15 cellular contexts compared by ENCODE assay signal in the genomic region with DNA sequence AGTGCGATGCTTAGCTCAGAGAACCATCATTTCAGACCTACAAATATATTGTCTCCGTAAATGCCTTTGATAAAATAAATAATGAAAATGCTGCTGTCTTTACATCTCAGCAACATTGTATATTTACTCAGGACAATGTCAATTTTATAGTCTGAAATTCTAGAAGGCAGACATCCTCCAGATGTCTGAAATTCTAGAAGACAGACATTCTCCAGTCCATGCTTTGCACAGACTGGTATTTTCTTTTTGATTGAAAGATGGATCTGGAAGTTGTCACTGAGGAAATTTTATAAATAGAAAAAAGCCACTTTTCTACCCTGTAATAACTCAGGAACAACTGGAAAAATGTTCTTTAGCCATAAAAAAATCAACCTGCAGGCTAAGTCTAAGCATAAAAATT.
DNase-seq lines count a peak whose midpoint lies in the region; ATAC-seq and TF ChIP-seq lines count a peak whose summit lies in the region.
"Had no signal": no experiment of that assay in that cellular context is flagged by ENCODE, and none has a peak within 500 bp of the region (broad histone marks: within the 10 kb centered on the region; RNA-seq: fewer than 3 reads in every experiment).

No MANE protein-coding gene starts in this region.

- H3K27ac ChIP-seq in OCI-LY1 (ENCODE audit: low read depth, low read length, poor library complexity, severe bottlenecking): no peak overlapping the region
- no peak overlapping the region for H3K27ac ChIP-seq in caudate nucleus (ENCODE audit: low read depth, low read length)
- H3K27ac ChIP-seq: 22Rv1, BLaER1, HL-60 had no signal

- no peaks in the 10 kb centered on the region for H3K79me2 ChIP-seq in OCI-LY1 (ENCODE audit: insufficient read depth, low read length)

- no peaks in the 10 kb centered on the region for H3K27me3 ChIP-seq in OCI-LY1 (ENCODE audit: insufficient read depth, low read length)
- H3K27me3 ChIP-seq: BLaER1 had no signal

- no peaks in the 10 kb centered on the region for H3F3A ChIP-seq in OCI-LY1 (ENCODE audit: insufficient read depth, low read length)

- no peaks in the 10 kb centered on the region for H3K36me3 ChIP-seq in OCI-LY1 (ENCODE audit: insufficient read depth, low read length)
- H3K36me3 ChIP-seq: BLaER1 had no signal

- H3K4me3 ChIP-seq in OCI-LY1 (ENCODE audit: low read depth, low read length, poor library complexity, severe bottlenecking): no peak overlapping the region
- H3K4me3 ChIP-seq: BLaER1 had no signal

- no peak for TF ChIP-seq CTCF in OCI-LY1 (IDR thresholded peaks at IDR 0.05; ENCODE audit: low read length)

- peak overlapping the region; percentile 94 for H2AFZ ChIP-seq in OCI-LY1 (ENCODE audit: low read length)

- H3K4me1 ChIP-seq in OCI-LY1 (ENCODE audit: insufficient read depth, low read length, severe bottlenecking): peaks cover 7% of the 10 kb centered on the region
- H3K4me1 ChIP-seq: BLaER1, Caco-2 had no signal

- DNase-seq in NCI-H146 (lab: John Stamatoyannopoulos, UW) (peak; percentile 13), NCI-H146 treated with DMSO at 0.1 percent for 48 hours (lab: John Stamatoyannopoulos, UW; ENCODE audit: unreplicated experiment) (no peak), SKM-1 treated with dmso at 0.1 percent for 144 hours (lab: John Stamatoyannopoulos, UW; ENCODE audit: unreplicated experiment) (no peak), GF-D8 (lab: John Stamatoyannopoulos, UW) (no peak), caudate nucleus (lab: John Stamatoyannopoulos, UW) (no peak), NCI-H1048 (lab: John Stamatoyannopoulos, UW) (no peak)
- DNase-seq: AML-193; Caco-2; CD8-positive, alpha-beta memory T cell; HCEC 1CT had no signal

- H3K9me3 ChIP-seq in OCI-LY1 (ENCODE audit: low read length): peaks cover 4% of the 10 kb centered on the region; the same call in 1 of the 2 replicates
- H3K9me3 ChIP-seq: Caco-2 had no signal

- no peak overlapping the region for H3K9ac ChIP-seq in OCI-LY1 (ENCODE audit: low read length)
- H3K9ac ChIP-seq: BLaER1 had no signal

- no peaks in the 10 kb centered on the region for H3K9me2 ChIP-seq in OCI-LY1 (ENCODE audit: low read depth, low read length)

- peak; percentile 74 for ATAC-seq in SK-N-SH treated with all-trans-retinoic acid at 6 μM for 48 hours

- H4K20me1 ChIP-seq in OCI-LY1 (ENCODE audit: insufficient read depth, low read length): no peaks in the 10 kb centered on the region
- H4K20me1 ChIP-seq: BLaER1 had no signal

- no peak overlapping the region for H3K4me2 ChIP-seq in OCI-LY1 (ENCODE audit: low read length)
- H3K4me2 ChIP-seq: BLaER1 had no signal

TF ChIP-seq in SK-N-SH treated with all-trans-retinoic acid at 6 μM for 48 hours, 23 proteins besides CTCF, POLR2A, EP300 and RAD21 (continues in another document):
- peak; percentile 75; the same call in 1 of the 2 replicates for TF ChIP-seq ESRRG (CRISPR knock-in tag; IDR thresholded peaks at IDR 0.05)
- TF ChIP-seq ZFP30 (CRISPR knock-in tag; IDR thresholded peaks at IDR 0.05): no peak
- TF ChIP-seq, protein P1, sequence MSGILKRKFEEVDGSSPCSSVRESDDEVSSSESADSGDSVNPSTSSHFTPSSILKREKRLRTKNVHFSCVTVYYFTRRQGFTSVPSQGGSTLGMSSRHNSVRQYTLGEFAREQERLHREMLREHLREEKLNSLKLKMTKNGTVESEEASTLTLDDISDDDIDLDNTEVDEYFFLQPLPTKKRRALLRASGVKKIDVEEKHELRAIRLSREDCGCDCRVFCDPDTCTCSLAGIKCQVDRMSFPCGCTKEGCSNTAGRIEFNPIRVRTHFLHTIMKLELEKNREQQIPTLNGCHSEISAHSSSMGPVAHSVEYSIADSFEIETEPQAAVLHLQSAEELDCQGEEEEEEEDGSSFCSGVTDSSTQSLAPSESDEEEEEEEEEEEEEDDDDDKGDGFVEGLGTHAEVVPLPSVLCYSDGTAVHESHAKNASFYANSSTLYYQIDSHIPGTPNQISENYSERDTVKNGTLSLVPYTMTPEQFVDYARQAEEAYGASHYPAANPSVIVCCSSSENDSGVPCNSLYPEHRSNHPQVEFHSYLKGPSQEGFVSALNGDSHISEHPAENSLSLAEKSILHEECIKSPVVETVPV (CRISPR knock-in tag; IDR thresholded peaks at IDR 0.05): 0 out of 2 replicates have a peak, but pooled peaks have one; percentile 31
- 0 out of 2 replicates have a peak, but pooled peaks have one; percentile 38 for TF ChIP-seq TOX (CRISPR knock-in tag; IDR thresholded peaks at IDR 0.05; ENCODE audit: borderline replicate concordance)
- TF ChIP-seq ZFP3 (CRISPR knock-in tag; IDR thresholded peaks at IDR 0.05): no peak
- TF ChIP-seq ZC3H10 (CRISPR knock-in tag; IDR thresholded peaks at IDR 0.05): peak; percentile 41; the same call in 1 of the 2 replicates
- TF ChIP-seq, protein P2, sequence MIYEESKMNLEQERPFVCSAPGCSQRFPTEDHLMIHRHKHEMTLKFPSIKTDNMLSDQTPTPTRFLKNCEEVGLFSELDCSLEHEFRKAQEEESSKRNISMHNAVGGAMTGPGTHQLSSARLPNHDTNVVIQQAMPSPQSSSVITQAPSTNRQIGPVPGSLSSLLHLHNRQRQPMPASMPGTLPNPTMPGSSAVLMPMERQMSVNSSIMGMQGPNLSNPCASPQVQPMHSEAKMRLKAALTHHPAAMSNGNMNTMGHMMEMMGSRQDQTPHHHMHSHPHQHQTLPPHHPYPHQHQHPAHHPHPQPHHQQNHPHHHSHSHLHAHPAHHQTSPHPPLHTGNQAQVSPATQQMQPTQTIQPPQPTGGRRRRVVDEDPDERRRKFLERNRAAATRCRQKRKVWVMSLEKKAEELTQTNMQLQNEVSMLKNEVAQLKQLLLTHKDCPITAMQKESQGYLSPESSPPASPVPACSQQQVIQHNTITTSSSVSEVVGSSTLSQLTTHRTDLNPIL (CRISPR knock-in tag; IDR thresholded peaks at IDR 0.05; ENCODE audit: low read depth): no peak
- peak; percentile 90 for TF ChIP-seq TCF4 (CRISPR knock-in tag; IDR thresholded peaks at IDR 0.05; ENCODE audit: borderline replicate concordance)
- TF ChIP-seq ZNF70 (CRISPR knock-in tag; IDR thresholded peaks at IDR 0.05): no peak
- TF ChIP-seq ZNF565 (CRISPR knock-in tag; conservative IDR thresholded peaks at IDR 0.05; ENCODE audit: low read depth): no peak
- TF ChIP-seq PPARA (CRISPR knock-in tag; IDR thresholded peaks at IDR 0.05; ENCODE audit: borderline replicate concordance): no peak
- TF ChIP-seq, protein P3, sequence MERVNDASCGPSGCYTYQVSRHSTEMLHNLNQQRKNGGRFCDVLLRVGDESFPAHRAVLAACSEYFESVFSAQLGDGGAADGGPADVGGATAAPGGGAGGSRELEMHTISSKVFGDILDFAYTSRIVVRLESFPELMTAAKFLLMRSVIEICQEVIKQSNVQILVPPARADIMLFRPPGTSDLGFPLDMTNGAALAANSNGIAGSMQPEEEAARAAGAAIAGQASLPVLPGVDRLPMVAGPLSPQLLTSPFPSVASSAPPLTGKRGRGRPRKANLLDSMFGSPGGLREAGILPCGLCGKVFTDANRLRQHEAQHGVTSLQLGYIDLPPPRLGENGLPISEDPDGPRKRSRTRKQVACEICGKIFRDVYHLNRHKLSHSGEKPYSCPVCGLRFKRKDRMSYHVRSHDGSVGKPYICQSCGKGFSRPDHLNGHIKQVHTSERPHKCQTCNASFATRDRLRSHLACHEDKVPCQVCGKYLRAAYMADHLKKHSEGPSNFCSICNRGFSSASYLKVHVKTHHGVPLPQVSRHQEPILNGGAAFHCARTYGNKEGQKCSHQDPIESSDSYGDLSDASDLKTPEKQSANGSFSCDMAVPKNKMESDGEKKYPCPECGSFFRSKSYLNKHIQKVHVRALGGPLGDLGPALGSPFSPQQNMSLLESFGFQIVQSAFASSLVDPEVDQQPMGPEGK (CRISPR knock-in tag; IDR thresholded peaks at IDR 0.05; ENCODE audit: borderline replicate concordance): no peak
- TF ChIP-seq SNAI2 (CRISPR knock-in tag; IDR thresholded peaks at IDR 0.05): 0 out of 2 replicates have a peak, but pooled peaks have one; percentile 42
- TF ChIP-seq, protein P4, sequence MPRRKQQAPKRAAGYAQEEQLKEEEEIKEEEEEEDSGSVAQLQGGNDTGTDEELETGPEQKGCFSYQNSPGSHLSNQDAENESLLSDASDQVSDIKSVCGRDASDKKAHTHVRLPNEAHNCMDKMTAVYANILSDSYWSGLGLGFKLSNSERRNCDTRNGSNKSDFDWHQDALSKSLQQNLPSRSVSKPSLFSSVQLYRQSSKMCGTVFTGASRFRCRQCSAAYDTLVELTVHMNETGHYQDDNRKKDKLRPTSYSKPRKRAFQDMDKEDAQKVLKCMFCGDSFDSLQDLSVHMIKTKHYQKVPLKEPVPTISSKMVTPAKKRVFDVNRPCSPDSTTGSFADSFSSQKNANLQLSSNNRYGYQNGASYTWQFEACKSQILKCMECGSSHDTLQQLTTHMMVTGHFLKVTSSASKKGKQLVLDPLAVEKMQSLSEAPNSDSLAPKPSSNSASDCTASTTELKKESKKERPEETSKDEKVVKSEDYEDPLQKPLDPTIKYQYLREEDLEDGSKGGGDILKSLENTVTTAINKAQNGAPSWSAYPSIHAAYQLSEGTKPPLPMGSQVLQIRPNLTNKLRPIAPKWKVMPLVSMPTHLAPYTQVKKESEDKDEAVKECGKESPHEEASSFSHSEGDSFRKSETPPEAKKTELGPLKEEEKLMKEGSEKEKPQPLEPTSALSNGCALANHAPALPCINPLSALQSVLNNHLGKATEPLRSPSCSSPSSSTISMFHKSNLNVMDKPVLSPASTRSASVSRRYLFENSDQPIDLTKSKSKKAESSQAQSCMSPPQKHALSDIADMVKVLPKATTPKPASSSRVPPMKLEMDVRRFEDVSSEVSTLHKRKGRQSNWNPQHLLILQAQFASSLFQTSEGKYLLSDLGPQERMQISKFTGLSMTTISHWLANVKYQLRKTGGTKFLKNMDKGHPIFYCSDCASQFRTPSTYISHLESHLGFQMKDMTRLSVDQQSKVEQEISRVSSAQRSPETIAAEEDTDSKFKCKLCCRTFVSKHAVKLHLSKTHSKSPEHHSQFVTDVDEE (CRISPR knock-in tag; IDR thresholded peaks at IDR 0.05): peak; percentile 94
- no peak for TF ChIP-seq RARB (CRISPR knock-in tag; IDR thresholded peaks at IDR 0.05)
- TF ChIP-seq OSR1 (CRISPR knock-in tag; IDR thresholded peaks at IDR 0.05): no peak
- TF ChIP-seq BACH2 (CRISPR knock-in tag; IDR thresholded peaks at IDR 0.05; ENCODE audit: borderline replicate concordance): no peak
- TF ChIP-seq GLIS3 (CRISPR knock-in tag; IDR thresholded peaks at IDR 0.05): 0 out of 2 replicates have a peak, but pooled peaks have one; percentile 85
